Comparison of ENCODE assay signal across 18 cellular contexts in genomic region chr5:15966066-15966640, GRCh38.
"Had no signal": no experiment of that assay in that cellular context is flagged by ENCODE, and none has a peak within 500 bp of the region (broad histone marks: within the 10 kb centered on the region; RNA-seq: fewer than 3 reads in every experiment).

No MANE protein-coding gene starts in this region.

- H3K27me3 ChIP-seq: dorsolateral prefrontal cortex, gastrocnemius medialis had no signal

- DNase-seq: activated CD4-positive, alpha-beta T cell treated with anti-CD3 and anti-CD28 coated beads, Interleukin-2, amount 10 ng/mL, durations not matched to agents 24 days and 14 days; activated naive CD4-positive, alpha-beta T cell treated with anti-CD3 and anti-CD28 coated beads, Interleukin-2, amount 10 ng/mL, durations not matched to agents 7 days and 5 days; amniotic stem cell; dorsolateral prefrontal cortex; gastrocnemius medialis; left ventricle myocardium inferior; psoas muscle; stimulated activated CD4-positive, alpha-beta T cell treated with anti-CD3 and anti-CD28 coated beads, Interleukin-2, amount 100 ng/mL, for 48 hours; stimulated activated naive CD4-positive, alpha-beta T cell treated with Interleukin-2 at 50 U/mL for 16 hours; trophoblast cell had no signal

- H3K27me3 Mint-ChIP-seq: activated CD4-positive, alpha-beta T cell treated with anti-CD3 and anti-CD28 coated beads, Interleukin-2, amount 10 ng/mL, durations not matched to agents 24 days and 14 days; activated naive CD4-positive, alpha-beta T cell treated with anti-CD3 and anti-CD28 coated beads, Interleukin-2, amount 10 ng/mL, durations not matched to agents 7 days and 5 days; brain; memory B cell had no signal

- H3K4me3 Mint-ChIP-seq: activated CD4-positive, alpha-beta T cell treated with anti-CD3 and anti-CD28 coated beads, Interleukin-2, amount 10 ng/mL, durations not matched to agents 24 days and 14 days; activated naive CD4-positive, alpha-beta T cell treated with anti-CD3 and anti-CD28 coated beads, Interleukin-2, amount 10 ng/mL, durations not matched to agents 7 days and 5 days; brain; memory B cell; nephron; T-helper 1 cell treated with Interleukin-12 subunit alpha and Interleukin-12 subunit beta and Interleukin-4 antibody, amounts not matched to agents 30 μg/mL and 1 μg/mL, for 36 hours; WTC11 had no signal

- H3K4me1 Mint-ChIP-seq: activated CD4-positive, alpha-beta T cell treated with anti-CD3 and anti-CD28 coated beads, Interleukin-2, amount 10 ng/mL, durations not matched to agents 24 days and 14 days; activated naive CD4-positive, alpha-beta T cell treated with anti-CD3 and anti-CD28 coated beads, Interleukin-2, amount 10 ng/mL, durations not matched to agents 7 days and 5 days; brain; memory B cell; nephron; WTC11 had no signal

- H3K27ac Mint-ChIP-seq: activated CD4-positive, alpha-beta T cell treated with anti-CD3 and anti-CD28 coated beads, Interleukin-2, amount 10 ng/mL, durations not matched to agents 24 days and 14 days; activated naive CD4-positive, alpha-beta T cell treated with anti-CD3 and anti-CD28 coated beads, Interleukin-2, amount 10 ng/mL, durations not matched to agents 7 days and 5 days; activated T-helper 2 cell treated with anti-CD3 and anti-CD28 coated beads, Interferon-gamma antibody, Interleukin-2, Interleukin-4, amounts not matched to agents 10 μg/mL and 5 μg/mL and 100 μg/mL, durations not matched to agents 14 hours and 24 hours and 36 hours; brain; memory B cell; nephron; T-helper 1 cell treated with Interleukin-12 subunit alpha and Interleukin-12 subunit beta and Interleukin-4 antibody, amounts not matched to agents 30 μg/mL and 1 μg/mL, for 36 hours; WTC11 had no signal

- FAIRE-seq: keratinocyte had no signal

- ATAC-seq: esophagus mucosa, gastrocnemius medialis, psoas muscle, WTC11 had no signal

- H3K9me3 ChIP-seq: gastrocnemius medialis, left ventricle myocardium inferior, psoas muscle had no signal

- H3K36me3 Mint-ChIP-seq: activated naive CD4-positive, alpha-beta T cell treated with anti-CD3 and anti-CD28 coated beads, Interleukin-2, amount 10 ng/mL, durations not matched to agents 7 days and 5 days; brain; memory B cell; WTC11 had no signal

- H3K36me3 ChIP-seq: gastrocnemius medialis, left ventricle myocardium inferior had no signal

- H3K4me1 ChIP-seq: gastrocnemius medialis, left ventricle myocardium inferior, psoas muscle had no signal

- H3K4me3 ChIP-seq: dorsolateral prefrontal cortex, gastrocnemius medialis, left ventricle myocardium inferior, psoas muscle had no signal

- H3K27ac ChIP-seq: dorsolateral prefrontal cortex, gastrocnemius medialis, left ventricle myocardium inferior, psoas muscle had no signal

- H3K9me3 Mint-ChIP-seq: activated CD4-positive, alpha-beta T cell treated with anti-CD3 and anti-CD28 coated beads, Interleukin-2, amount 10 ng/mL, durations not matched to agents 24 days and 14 days; activated naive CD4-positive, alpha-beta T cell treated with anti-CD3 and anti-CD28 coated beads, Interleukin-2, amount 10 ng/mL, durations not matched to agents 7 days and 5 days; brain; nephron; WTC11 had no signal
